In the genomic region with DNA sequence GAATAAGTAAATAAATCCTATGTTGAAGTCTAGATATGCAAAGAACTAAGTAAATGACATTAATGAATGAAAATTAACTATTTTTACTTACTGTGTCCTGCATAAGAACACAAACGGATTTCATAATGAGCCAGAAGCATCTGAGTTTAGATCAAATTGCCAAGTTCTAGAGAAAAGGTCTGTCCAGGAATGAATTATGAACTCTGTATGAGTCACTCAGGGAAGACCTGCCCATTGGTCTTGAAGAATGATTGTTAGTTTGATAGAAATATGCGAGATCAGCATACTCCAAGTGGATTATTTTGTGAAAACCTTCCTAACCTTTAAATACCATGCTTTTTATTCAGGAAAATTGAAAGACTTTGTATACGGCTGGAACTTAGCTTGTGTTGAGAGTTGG, we compare ENCODE assay signal across 15 cellular contexts.
A peak's percentile ranks its signal among the peaks of the same experiment; 100 is the strongest.
DNase-seq lines count a peak whose midpoint lies in the region; ATAC-seq and TF ChIP-seq lines count a peak whose summit lies in the region.
"Had no signal": no experiment of that assay in that cellular context is flagged by ENCODE, and none has a peak within 500 bp of the region (broad histone marks: within the 10 kb centered on the region; RNA-seq: fewer than 3 reads in every experiment).

No MANE protein-coding gene starts in this region.

- intact Hi-C loops in posterior vena cava (cut with DNase I) = no loop called here

- ATAC-seq in GM19397 (IDR thresholded peaks at IDR 0.05; ENCODE audit: unreplicated experiment) = no peak
- ATAC-seq: K562 had no signal

- DNase-seq in M059J (ENCODE audit: low read depth) (peak; percentile 56), amniotic epithelial cell (ENCODE audit: low read depth) (peak; percentile 76), fibroblast of mammary gland (ENCODE audit: low read depth) (peak; percentile 42), retinal pigment epithelial cell (ENCODE audit: low read depth) (peak; percentile 9), posterior vena cava (ENCODE audit: low spot score) (no peak), SIG-M5 (lab: John Stamatoyannopoulos, UW) (no peak)
- DNase-seq: DMS79 treated with DMSO at 0.1 percent for 48 hours, NCI-H187, NCI-H2107, NCI-H510A treated with DMSO at 0.1 percent for 48 hours, PC-9, SJCRH30 had no signal

- no peak overlapping the region for H3K4me3 ChIP-seq in fibroblast of mammary gland (ENCODE audit: control insufficient read depth, low read depth, low read length)
- no peak overlapping the region for H3K4me3 ChIP-seq in retinal pigment epithelial cell (ENCODE audit: low read length)
- H3K4me3 ChIP-seq: HAP-1, K562, PC-9, SJCRH30 had no signal

- TF ChIP-seq CTCF in fibroblast of mammary gland (conservative IDR thresholded peaks at IDR 0.05; ENCODE audit: control insufficient read depth, insufficient read depth, low read depth, low read length) (no peak), retinal pigment epithelial cell (conservative IDR thresholded peaks at IDR 0.05; ENCODE audit: low read depth, low read length) (no peak)

Comparison
In these comparisons a context has a peak if more than half of its experiments do, and no peak if none do; other contexts are left out.
1. DNase-seq: peak in M059J (single experiment), amniotic epithelial cell (single experiment), fibroblast of mammary gland (single experiment) and retinal pigment epithelial cell (single experiment); none in posterior vena cava (single experiment) and SIG-M5 (single experiment).